ENCODE assay signal across 14 cellular contexts in the genomic region with DNA sequence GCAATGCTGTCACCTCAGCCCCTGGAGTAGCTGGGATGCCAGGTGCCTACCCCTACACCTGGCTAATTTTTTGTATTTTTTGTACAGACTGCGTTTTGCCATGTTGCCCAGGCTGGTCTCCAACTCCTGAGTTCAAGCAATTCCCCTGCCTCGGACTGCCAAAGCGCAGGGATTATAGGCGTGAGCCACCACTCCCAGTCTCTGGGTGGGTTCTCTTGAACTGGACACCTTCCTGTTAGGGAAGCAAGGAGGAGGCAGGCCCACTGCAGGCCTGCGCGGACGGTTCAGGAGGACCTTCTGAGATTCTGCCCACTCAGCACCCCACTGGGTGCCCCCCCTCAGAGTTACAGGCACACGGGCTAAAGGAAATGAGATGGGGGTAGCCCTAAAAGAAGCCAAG.
DNase-seq lines count a peak whose midpoint lies in the region; ATAC-seq and TF ChIP-seq lines count a peak whose summit lies in the region.
"Had no signal": no experiment of that assay in that cellular context is flagged by ENCODE, and none has a peak within 500 bp of the region (broad histone marks: within the 10 kb centered on the region; RNA-seq: fewer than 3 reads in every experiment).

No MANE protein-coding gene starts in this region.

- WGBS in spleen, 5 donors: 88 to 92% (median 90%) methylated on average over 8 of the region's 8 CpGs

- intact Hi-C loops in dendritic cell treated with granulocyte-macrophage colony-stimulating factor and Interleukin-4, amounts not matched to agents 40 ng/mL and 50 ng/mL, for 4 days (cut with micrococcal nuclease): no loop called here
- intact Hi-C loops in spleen (cut with DNase I; ENCODE audit: low total_unique reads): no loop called here

- TF ChIP-seq POLR2A in spleen (IDR thresholded peaks at IDR 0.05): no peak

- H3K27ac ChIP-seq in spleen: peak overlapping the region in 2 of 8 donors; percentile 76 to 87

- H3K36me3 ChIP-seq in spleen: peaks cover 0 to 46% (median 0%) of the 10 kb centered on the region in 6 donors

- no peak for ATAC-seq in activated naive CD8-positive, alpha-beta T cell treated with anti-CD3 and anti-CD28 coated beads, Interleukin-2, amount 10 ng/mL, durations not matched to agents 7 days and 5 days (ENCODE audit: low read depth)
- no peak for ATAC-seq in activated naive CD8-positive, alpha-beta T cell treated with anti-CD3 and anti-CD28 coated beads, Interleukin-2, amount 50 U/mL, for 24 hours
- no peak for ATAC-seq in activated CD4-positive, CD25-positive, alpha-beta regulatory T cell treated with anti-CD3 and anti-CD28 coated beads, Interleukin-2, amount 50 U/mL, for 24 hours

- H3K27me3 Mint-ChIP-seq in activated naive CD8-positive, alpha-beta T cell treated with anti-CD3 and anti-CD28 coated beads, Interleukin-2, amount 10 ng/mL, durations not matched to agents 7 days and 5 days: peaks cover 2% of the 10 kb centered on the region
- no peaks in the 10 kb centered on the region for H3K27me3 Mint-ChIP-seq in activated naive CD8-positive, alpha-beta T cell treated with anti-CD3 and anti-CD28 coated beads, Interleukin-2, amount 50 U/mL, for 24 hours
- H3K27me3 Mint-ChIP-seq in dendritic cell treated with granulocyte-macrophage colony-stimulating factor and Interleukin-4, amounts not matched to agents 40 ng/mL and 50 ng/mL, for 4 days: peaks cover 4% of the 10 kb centered on the region
- H3K27me3 Mint-ChIP-seq: B cell; CD4-positive, alpha-beta memory T cell had no signal

- no peak overlapping the region for H3K4me3 Mint-ChIP-seq in activated naive CD8-positive, alpha-beta T cell treated with anti-CD3 and anti-CD28 coated beads, Interleukin-2, amount 10 ng/mL, durations not matched to agents 7 days and 5 days
- H3K4me3 Mint-ChIP-seq in activated naive CD8-positive, alpha-beta T cell treated with anti-CD3 and anti-CD28 coated beads, Interleukin-2, amount 50 U/mL, for 24 hours: no peak overlapping the region
- no peak overlapping the region for H3K4me3 Mint-ChIP-seq in dendritic cell treated with granulocyte-macrophage colony-stimulating factor and Interleukin-4, amounts not matched to agents 40 ng/mL and 50 ng/mL, for 4 days
- H3K4me3 Mint-ChIP-seq: B cell, H9 had no signal

- POLR2A ChIA-PET in activated naive CD8-positive, alpha-beta T cell treated with anti-CD3 and anti-CD28 coated beads, Interleukin-2, amount 10 ng/mL, durations not matched to agents 7 days and 5 days (lab: Charles Lee): no interaction called here

- no peaks in the 10 kb centered on the region for H3K9me3 Mint-ChIP-seq in activated naive CD8-positive, alpha-beta T cell treated with anti-CD3 and anti-CD28 coated beads, Interleukin-2, amount 10 ng/mL, durations not matched to agents 7 days and 5 days
- no peaks in the 10 kb centered on the region for H3K9me3 Mint-ChIP-seq in activated naive CD8-positive, alpha-beta T cell treated with anti-CD3 and anti-CD28 coated beads, Interleukin-2, amount 50 U/mL, for 24 hours
- H3K9me3 Mint-ChIP-seq in dendritic cell treated with granulocyte-macrophage colony-stimulating factor and Interleukin-4, amounts not matched to agents 40 ng/mL and 50 ng/mL, for 4 days: no peaks in the 10 kb centered on the region
- H3K9me3 Mint-ChIP-seq: CD4-positive, alpha-beta memory T cell; H9 had no signal

- H3K4me3 ChIP-seq in spleen: no peak overlapping the region

- peaks cover 19 to 83% (median 47%) of the 10 kb centered on the region in 6 donors for H3K4me1 ChIP-seq in spleen

- peak overlapping the region; percentile 51 for H3K27ac Mint-ChIP-seq in activated naive CD8-positive, alpha-beta T cell treated with anti-CD3 and anti-CD28 coated beads, Interleukin-2, amount 10 ng/mL, durations not matched to agents 7 days and 5 days
- H3K27ac Mint-ChIP-seq in activated naive CD8-positive, alpha-beta T cell treated with anti-CD3 and anti-CD28 coated beads, Interleukin-2, amount 50 U/mL, for 24 hours: no peak overlapping the region
- peak overlapping the region; percentile 70 for H3K27ac Mint-ChIP-seq in dendritic cell treated with granulocyte-macrophage colony-stimulating factor and Interleukin-4, amounts not matched to agents 40 ng/mL and 50 ng/mL, for 4 days
- H3K27ac Mint-ChIP-seq: B cell, H9 had no signal

- H3K36me3 Mint-ChIP-seq in activated naive CD8-positive, alpha-beta T cell treated with anti-CD3 and anti-CD28 coated beads, Interleukin-2, amount 10 ng/mL, durations not matched to agents 7 days and 5 days: no peaks in the 10 kb centered on the region
- H3K36me3 Mint-ChIP-seq in activated naive CD8-positive, alpha-beta T cell treated with anti-CD3 and anti-CD28 coated beads, Interleukin-2, amount 50 U/mL, for 24 hours (ENCODE audit: low read depth): no peaks in the 10 kb centered on the region
- no peaks in the 10 kb centered on the region for H3K36me3 Mint-ChIP-seq in dendritic cell treated with granulocyte-macrophage colony-stimulating factor and Interleukin-4, amounts not matched to agents 40 ng/mL and 50 ng/mL, for 4 days (ENCODE audit: low read depth)
- H3K36me3 Mint-ChIP-seq: CD4-positive, alpha-beta memory T cell had no signal

- TF ChIP-seq CTCF in spleen (IDR thresholded peaks at IDR 0.05 in 8 of 11, conservative IDR thresholded peaks at IDR 0.05 in 3 of 11): no peak

- H3K9me3 ChIP-seq in spleen: no peaks in the 10 kb centered on the region

- peaks cover 22% of the 10 kb centered on the region for H3K4me1 Mint-ChIP-seq in activated naive CD8-positive, alpha-beta T cell treated with anti-CD3 and anti-CD28 coated beads, Interleukin-2, amount 10 ng/mL, durations not matched to agents 7 days and 5 days
- peaks cover 28% of the 10 kb centered on the region for H3K4me1 Mint-ChIP-seq in activated naive CD8-positive, alpha-beta T cell treated with anti-CD3 and anti-CD28 coated beads, Interleukin-2, amount 50 U/mL, for 24 hours
- peaks cover 42% of the 10 kb centered on the region for H3K4me1 Mint-ChIP-seq in dendritic cell treated with granulocyte-macrophage colony-stimulating factor and Interleukin-4, amounts not matched to agents 40 ng/mL and 50 ng/mL, for 4 days (ENCODE audit: low read depth)

- no peaks in the 10 kb centered on the region for H3K27me3 ChIP-seq in spleen (replicated peaks in 1 of 7)

- no peak for DNase-seq in activated naive CD8-positive, alpha-beta T cell treated with anti-CD3 and anti-CD28 coated beads, Interleukin-2, amount 10 ng/mL, durations not matched to agents 7 days and 5 days
- no peak for DNase-seq in activated naive CD8-positive, alpha-beta T cell treated with anti-CD3 and anti-CD28 coated beads, Interleukin-2, amount 50 U/mL, for 24 hours
- DNase-seq in spleen (peak; percentile 60), NAMALWA (ENCODE audit: low spot score) (no peak), SW 1271 (lab: John Stamatoyannopoulos, UW) (no peak)
- DNase-seq: C1 segment of cervical spinal cord; CD4-positive, alpha-beta memory T cell; DMS79 treated with DMSO at 0.1 percent for 48 hours; EL; GOT3; H9 had no signal
